Comparison of ENCODE assay signal across 1 cellular context in the genomic region with DNA sequence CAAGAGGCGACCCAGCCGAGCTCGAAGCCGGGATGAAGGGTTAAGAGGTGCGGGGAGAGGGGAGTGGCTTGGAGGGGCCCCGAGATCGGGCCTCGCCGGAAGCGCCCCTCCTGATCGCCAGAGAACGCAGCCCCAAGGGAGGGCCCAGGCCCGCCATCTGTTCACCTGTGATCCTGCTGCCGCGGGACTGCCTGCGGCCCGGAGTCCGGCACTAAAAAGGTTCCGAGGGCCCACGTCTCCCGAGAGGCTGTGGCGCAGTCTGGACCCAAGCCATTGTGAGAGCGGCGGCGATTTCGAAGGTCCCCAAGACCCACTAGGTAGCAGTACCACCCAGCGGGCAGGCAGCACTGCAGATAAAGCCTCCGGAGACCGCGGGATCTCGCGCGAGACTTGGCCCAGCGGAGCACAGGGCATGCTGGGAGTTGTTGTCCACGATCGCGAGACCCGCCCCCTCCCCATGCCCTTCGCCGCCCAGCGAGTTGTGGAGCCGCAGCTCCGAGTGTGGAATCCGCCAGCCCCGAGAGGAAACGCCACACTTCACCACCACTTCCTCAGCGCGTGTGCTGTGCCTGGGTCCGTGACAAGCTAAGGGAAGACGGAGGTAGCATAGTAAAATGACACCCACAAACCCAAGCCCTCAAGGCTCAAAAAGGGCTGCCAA.
TF ChIP-seq lines count a peak whose summit lies in the region.

A gene with protein sequence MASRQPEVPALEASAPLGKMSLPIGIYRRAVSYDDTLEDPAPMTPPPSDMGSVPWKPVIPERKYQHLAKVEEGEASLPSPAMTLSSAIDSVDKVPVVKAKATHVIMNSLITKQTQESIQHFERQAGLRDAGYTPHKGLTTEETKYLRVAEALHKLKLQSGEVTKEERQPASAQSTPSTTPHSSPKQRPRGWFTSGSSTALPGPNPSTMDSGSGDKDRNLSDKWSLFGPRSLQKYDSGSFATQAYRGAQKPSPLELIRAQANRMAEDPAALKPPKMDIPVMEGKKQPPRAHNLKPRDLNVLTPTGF (minus strand): TSS at position 328 of the 661 bp plus-strand sequence. CDS start 2,256 bp downstream, outside the sequence.

TF ChIP-seq in GM12878, 131 proteins besides CTCF, POLR2A, EP300 and RAD21 (continued from another document and continues in another):
- TF ChIP-seq TAF1 (IDR thresholded peaks at IDR 0.05; ENCODE audit: borderline replicate concordance, low read depth, low read length) (peak; percentile 71), STAT1 (conservative IDR thresholded peaks at IDR 0.05) (peak; percentile 12; the same call in 1 of the 2 replicates), PML (IDR thresholded peaks at IDR 0.05; ENCODE audit: low read length) (peak; percentile 92), MTA2 (IDR thresholded peaks at IDR 0.05; ENCODE audit: low read depth) (no peak), IKZF1 (conservative IDR thresholded peaks at IDR 0.05) (peak; percentile 88), HCFC1 (IDR thresholded peaks at IDR 0.05; ENCODE audit: low read length) (peak; percentile 91), SREBF1 (IDR thresholded peaks at IDR 0.05; ENCODE audit: low read length) (0 out of 2 replicates have a peak, but pooled peaks have one; percentile 14), E2F4 (IDR thresholded peaks at IDR 0.05; ENCODE audit: low read depth, low read length) (0 out of 2 replicates have a peak, but pooled peaks have one; percentile 13), PRDM15 (CRISPR knock-in tag; IDR thresholded peaks at IDR 0.05) (no peak), ESRRA (IDR thresholded peaks at IDR 0.05; ENCODE audit: low read length) (no peak), GATAD2B (conservative IDR thresholded peaks at IDR 0.05; ENCODE audit: low read depth) (0 out of 2 replicates have a peak, but pooled peaks have one; percentile 17), BACH1 (IDR thresholded peaks at IDR 0.05; ENCODE audit: borderline replicate concordance) (peak; percentile 89), MEF2A (IDR thresholded peaks at IDR 0.05; ENCODE audit: insufficient read depth, low read depth, low read length) (peak; percentile 42; the same call in 1 of the 2 replicates), CBFB (IDR thresholded peaks at IDR 0.05; ENCODE audit: low read depth) (peak; percentile 94), ELK1 (IDR thresholded peaks at IDR 0.05; ENCODE audit: low read depth, low read length) (peak; percentile 40), RB1 (IDR thresholded peaks at IDR 0.05; ENCODE audit: borderline replicate concordance) (peak; percentile 73; the same call in 1 of the 2 replicates), CBX3 (IDR thresholded peaks at IDR 0.05; ENCODE audit: borderline replicate concordance, low read depth) (no peak), SMAD5 (IDR thresholded peaks at IDR 0.05; ENCODE audit: low read depth) (peak; percentile 90), EED (IDR thresholded peaks at IDR 0.05; ENCODE audit: low read depth) (peak; percentile 20; the same call in 1 of the 2 replicates), BHLHE40 (IDR thresholded peaks at IDR 0.05; ENCODE audit: borderline replicate concordance in 1 of 2, low read depth in 2 of 2, low read length in 1 of 2) (peak in 1 of 2 experiments; percentile 44; a peak in 1 of 4 replicates), IRF5 (IDR thresholded peaks at IDR 0.05; ENCODE audit: borderline replicate concordance) (peak; percentile 81), SRF (IDR thresholded peaks at IDR 0.05; ENCODE audit: low read depth in 2 of 2, low read length in 2 of 2) (0 out of 4 replicates have a peak, but pooled peaks of 1 of the 2 experiments have one; percentile 38), CREM (IDR thresholded peaks at IDR 0.05; ENCODE audit: low read depth) (peak; percentile 73), BCL11A (IDR thresholded peaks at IDR 0.05; ENCODE audit: low read depth, low read length) (no peak), SIX5 (IDR thresholded peaks at IDR 0.05; ENCODE audit: low read depth, low read length, severe bottlenecking) (peak; percentile 80), SP1 (IDR thresholded peaks at IDR 0.05; ENCODE audit: low read depth, low read length) (peak; percentile 13), NR2C2 (IDR thresholded peaks at IDR 0.05; ENCODE audit: borderline replicate concordance, control insufficient read depth, insufficient read length, low read depth) (no peak), RUNX3 (IDR thresholded peaks at IDR 0.05; ENCODE audit: low read length) (peak; percentile 73), ZNF24 (IDR thresholded peaks at IDR 0.05) (no peak), CHD2 (IDR thresholded peaks at IDR 0.05; ENCODE audit: borderline replicate concordance, low read depth, low read length) (peak; percentile 99), POLR2AphosphoS2 (IDR thresholded peaks at IDR 0.05; ENCODE audit: low read depth, low read length) (peak; percentile 80; the same call in 1 of the 2 replicates), EGR1 (IDR thresholded peaks at IDR 0.05; ENCODE audit: borderline replicate concordance in 1 of 2, low read depth in 2 of 2, low read length in 2 of 2) (peak in 1 of 2 experiments; percentile 54; a peak in 1 of 3 replicates), POLR2AphosphoS5 (IDR thresholded peaks at IDR 0.05; ENCODE audit: low read length) (peak; percentile 98), TCF12 (IDR thresholded peaks at IDR 0.05; ENCODE audit: low read depth, low read length) (peak; percentile 57; the same call in 1 of the 2 replicates), GABPA (IDR thresholded peaks at IDR 0.05; ENCODE audit: low read depth) (no peak), KLF5 (IDR thresholded peaks at IDR 0.05; ENCODE audit: partially characterized antibody) (peak; percentile 65), NBN (IDR thresholded peaks at IDR 0.05) (peak; percentile 79; the same call in 1 of the 2 replicates), MEF2B (IDR thresholded peaks at IDR 0.05; ENCODE audit: partially characterized antibody, poor library complexity, severe bottlenecking) (peak; percentile 93), CBX5 (IDR thresholded peaks at IDR 0.05; ENCODE audit: low read depth) (no peak), MXI1 (IDR thresholded peaks at IDR 0.05; ENCODE audit: low read depth, low read length) (peak; percentile 53)
- TF ChIP-seq, protein P1, sequence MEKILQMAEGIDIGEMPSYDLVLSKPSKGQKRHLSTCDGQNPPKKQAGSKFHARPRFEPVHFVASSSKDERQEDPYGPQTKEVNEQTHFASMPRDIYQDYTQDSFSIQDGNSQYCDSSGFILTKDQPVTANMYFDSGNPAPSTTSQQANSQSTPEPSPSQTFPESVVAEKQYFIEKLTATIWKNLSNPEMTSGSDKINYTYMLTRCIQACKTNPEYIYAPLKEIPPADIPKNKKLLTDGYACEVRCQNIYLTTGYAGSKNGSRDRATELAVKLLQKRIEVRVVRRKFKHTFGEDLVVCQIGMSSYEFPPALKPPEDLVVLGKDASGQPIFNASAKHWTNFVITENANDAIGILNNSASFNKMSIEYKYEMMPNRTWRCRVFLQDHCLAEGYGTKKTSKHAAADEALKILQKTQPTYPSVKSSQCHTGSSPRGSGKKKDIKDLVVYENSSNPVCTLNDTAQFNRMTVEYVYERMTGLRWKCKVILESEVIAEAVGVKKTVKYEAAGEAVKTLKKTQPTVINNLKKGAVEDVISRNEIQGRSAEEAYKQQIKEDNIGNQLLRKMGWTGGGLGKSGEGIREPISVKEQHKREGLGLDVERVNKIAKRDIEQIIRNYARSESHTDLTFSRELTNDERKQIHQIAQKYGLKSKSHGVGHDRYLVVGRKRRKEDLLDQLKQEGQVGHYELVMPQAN (conservative IDR thresholded peaks at IDR 0.05) = 0 out of 2 replicates have a peak, but pooled peaks have one; percentile 68
- TF ChIP-seq, protein P2, sequence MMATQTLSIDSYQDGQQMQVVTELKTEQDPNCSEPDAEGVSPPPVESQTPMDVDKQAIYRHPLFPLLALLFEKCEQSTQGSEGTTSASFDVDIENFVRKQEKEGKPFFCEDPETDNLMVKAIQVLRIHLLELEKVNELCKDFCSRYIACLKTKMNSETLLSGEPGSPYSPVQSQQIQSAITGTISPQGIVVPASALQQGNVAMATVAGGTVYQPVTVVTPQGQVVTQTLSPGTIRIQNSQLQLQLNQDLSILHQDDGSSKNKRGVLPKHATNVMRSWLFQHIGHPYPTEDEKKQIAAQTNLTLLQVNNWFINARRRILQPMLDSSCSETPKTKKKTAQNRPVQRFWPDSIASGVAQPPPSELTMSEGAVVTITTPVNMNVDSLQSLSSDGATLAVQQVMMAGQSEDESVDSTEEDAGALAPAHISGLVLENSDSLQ (IDR thresholded peaks at IDR 0.05) = no peak
- TF ChIP-seq, protein P3, sequence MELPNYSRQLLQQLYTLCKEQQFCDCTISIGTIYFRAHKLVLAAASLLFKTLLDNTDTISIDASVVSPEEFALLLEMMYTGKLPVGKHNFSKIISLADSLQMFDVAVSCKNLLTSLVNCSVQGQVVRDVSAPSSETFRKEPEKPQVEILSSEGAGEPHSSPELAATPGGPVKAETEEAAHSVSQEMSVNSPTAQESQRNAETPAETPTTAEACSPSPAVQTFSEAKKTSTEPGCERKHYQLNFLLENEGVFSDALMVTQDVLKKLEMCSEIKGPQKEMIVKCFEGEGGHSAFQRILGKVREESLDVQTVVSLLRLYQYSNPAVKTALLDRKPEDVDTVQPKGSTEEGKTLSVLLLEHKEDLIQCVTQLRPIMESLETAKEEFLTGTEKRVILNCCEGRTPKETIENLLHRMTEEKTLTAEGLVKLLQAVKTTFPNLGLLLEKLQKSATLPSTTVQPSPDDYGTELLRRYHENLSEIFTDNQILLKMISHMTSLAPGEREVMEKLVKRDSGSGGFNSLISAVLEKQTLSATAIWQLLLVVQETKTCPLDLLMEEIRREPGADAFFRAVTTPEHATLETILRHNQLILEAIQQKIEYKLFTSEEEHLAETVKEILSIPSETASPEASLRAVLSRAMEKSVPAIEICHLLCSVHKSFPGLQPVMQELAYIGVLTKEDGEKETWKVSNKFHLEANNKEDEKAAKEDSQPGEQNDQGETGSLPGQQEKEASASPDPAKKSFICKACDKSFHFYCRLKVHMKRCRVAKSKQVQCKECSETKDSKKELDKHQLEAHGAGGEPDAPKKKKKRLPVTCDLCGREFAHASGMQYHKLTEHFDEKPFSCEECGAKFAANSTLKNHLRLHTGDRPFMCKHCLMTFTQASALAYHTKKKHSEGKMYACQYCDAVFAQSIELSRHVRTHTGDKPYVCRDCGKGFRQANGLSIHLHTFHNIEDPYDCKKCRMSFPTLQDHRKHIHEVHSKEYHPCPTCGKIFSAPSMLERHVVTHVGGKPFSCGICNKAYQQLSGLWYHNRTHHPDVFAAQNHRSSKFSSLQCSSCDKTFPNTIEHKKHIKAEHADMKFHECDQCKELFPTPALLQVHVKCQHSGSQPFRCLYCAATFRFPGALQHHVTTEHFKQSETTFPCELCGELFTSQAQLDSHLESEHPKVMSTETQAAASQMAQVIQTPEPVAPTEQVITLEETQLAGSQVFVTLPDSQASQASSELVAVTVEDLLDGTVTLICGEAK (IDR thresholded peaks at IDR 0.05; ENCODE audit: borderline replicate concordance) = peak; percentile 52; the same call in 1 of the 2 replicates
